ENCODE assay signal across 8 cellular contexts in the genomic region with DNA sequence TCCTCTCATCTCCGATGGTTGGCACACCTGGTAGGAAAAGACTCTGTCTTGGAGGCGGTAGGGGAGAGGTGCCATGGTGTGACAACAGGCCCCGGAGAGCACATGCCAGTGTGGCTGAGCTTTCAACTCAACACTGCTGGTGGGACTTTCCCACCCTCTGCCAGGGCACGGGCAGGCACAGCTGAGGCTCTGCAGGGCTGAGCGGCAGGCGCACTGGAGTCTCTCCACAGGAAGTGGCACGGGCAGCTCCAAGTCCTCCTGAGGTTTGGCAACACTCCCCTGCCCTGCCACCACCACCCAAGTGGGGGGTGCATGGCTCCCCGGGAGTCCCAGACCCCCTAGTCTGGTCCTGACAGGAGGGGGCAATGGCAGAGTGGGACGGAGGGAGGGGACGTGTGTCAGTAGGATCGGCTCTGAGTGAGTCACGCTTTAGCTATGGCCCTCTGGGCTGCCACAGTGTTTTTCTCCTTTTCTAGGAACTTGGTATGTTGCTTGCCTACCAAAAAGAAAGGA. TPM values are rescaled to one million over a fixed set of nuclear protein-coding genes. Genes with fewer than 3 reads are reported as not detected.
DNase-seq lines count a peak whose midpoint lies in the region; ATAC-seq and TF ChIP-seq lines count a peak whose summit lies in the region.

No MANE protein-coding gene starts in this region.

- H3K4me1 Mint-ChIP-seq in WTC11, result peaks cover 8% of the 10 kb centered on the region

- no peak overlapping the region for H3K4me3 Mint-ChIP-seq in WTC11

- intact Hi-C loops in aorta (cut with DNase I), result loop anchor here in 1 of 2 donors (5.0 kb wide), 1 partner anchor 37 kb away; a partner anchor contains a TSS

- peaks cover 0 to 2% of the 10 kb centered on the region in 2 donors for H3K4me1 ChIP-seq in aorta (ENCODE audit: control insufficient read depth in 1 of 2, insufficient read depth in 2 of 2, low read length in 2 of 2)

- H3K4me3 ChIP-seq in choroid plexus epithelial cell (ENCODE audit: low read depth, low read length) (no peak overlapping the region), aorta (ENCODE audit: low read length in 2 of 2) (no peak overlapping the region)

- ATAC-seq in WTC11, result no peak
- peak; percentile 90 for ATAC-seq in aorta (ENCODE audit: low FRiP score)
- ATAC-seq in HG02642 (IDR thresholded peaks at IDR 0.05; ENCODE audit: poor library complexity, unreplicated experiment), result no peak

- TF ChIP-seq CTCF in WTC11 (IDR thresholded peaks at IDR 0.05), result no peak
- no peak for TF ChIP-seq CTCF in choroid plexus epithelial cell (conservative IDR thresholded peaks at IDR 0.05; ENCODE audit: low read depth, low read length)

- peak; percentile 95 for DNase-seq in ELR (ENCODE audit: low read depth)
- no peak for DNase-seq in WTC11 (ENCODE audit: low spot score)
- peak; percentile 78 for DNase-seq in choroid plexus epithelial cell (ENCODE audit: low read depth)
- peak; percentile 93 for DNase-seq in myocyte (ENCODE audit: low read depth)
- peak; percentile 81 to 84 for DNase-seq in aorta
- DNase-seq in DMS153 treated with DMSO at 0.1 percent for 48 hours (lab: John Stamatoyannopoulos, UW; ENCODE audit: unreplicated experiment), result no peak
- no peak for DNase-seq in SKM-1 (lab: John Stamatoyannopoulos, UW; ENCODE audit: unreplicated experiment)

- POLR2A ChIA-PET in WTC11 (lab: Charles Lee), result no interaction called here

- H3K36me3 ChIP-seq in aorta (ENCODE audit: control insufficient read depth in 1 of 2, insufficient read depth in 2 of 2, low read length in 1 of 2), result peaks cover 0 to 3% of the 10 kb centered on the region in 2 donors

- no peaks in the 10 kb centered on the region for H3K9me3 Mint-ChIP-seq in WTC11

- H3K27me3 ChIP-seq in aorta (ENCODE audit: control insufficient read depth in 1 of 2, insufficient read depth in 2 of 2, low read length in 1 of 2), result no peaks in the 10 kb centered on the region

- H3K27me3 Mint-ChIP-seq in WTC11 (ENCODE audit: low read depth), result no peaks in the 10 kb centered on the region

- CTCF ChIA-PET in WTC11 (lab: Charles Lee), result interaction anchor here (1.2 to 7.0 kb wide), 4 partner anchors 9 to 69 kb away, joined by 3 to 72 read pairs (median 20); no protein-coding TSS in a partner anchor

- peaks cover 31% of the 10 kb centered on the region for H3K36me3 Mint-ChIP-seq in WTC11

- peak overlapping the region; percentile 64 to 92 for H3K27ac ChIP-seq in aorta (ENCODE audit: low read depth in 1 of 2, low read length in 2 of 2)

- 1 to 3% methylated on average over 12 of the region's 12 CpGs for WGBS in aorta, 2 donors

- H3K27ac Mint-ChIP-seq in WTC11, result peak overlapping the region; percentile 30; the same call in 1 of the 2 replicates

- H3K9me3 ChIP-seq in aorta (ENCODE audit: control insufficient read depth, low read length), result no peaks in the 10 kb centered on the region

TF ChIP-seq in WTC11, 78 proteins besides CTCF, POLR2A, EP300 and RAD21 (continues in another document):
- no peak for TF ChIP-seq ZBTB21 (CRISPR knock-in tag; IDR thresholded peaks at IDR 0.05; ENCODE audit: borderline replicate concordance)
- TF ChIP-seq ATF1 (CRISPR knock-in tag; IDR thresholded peaks at IDR 0.05), result no peak
- TF ChIP-seq, protein P1, sequence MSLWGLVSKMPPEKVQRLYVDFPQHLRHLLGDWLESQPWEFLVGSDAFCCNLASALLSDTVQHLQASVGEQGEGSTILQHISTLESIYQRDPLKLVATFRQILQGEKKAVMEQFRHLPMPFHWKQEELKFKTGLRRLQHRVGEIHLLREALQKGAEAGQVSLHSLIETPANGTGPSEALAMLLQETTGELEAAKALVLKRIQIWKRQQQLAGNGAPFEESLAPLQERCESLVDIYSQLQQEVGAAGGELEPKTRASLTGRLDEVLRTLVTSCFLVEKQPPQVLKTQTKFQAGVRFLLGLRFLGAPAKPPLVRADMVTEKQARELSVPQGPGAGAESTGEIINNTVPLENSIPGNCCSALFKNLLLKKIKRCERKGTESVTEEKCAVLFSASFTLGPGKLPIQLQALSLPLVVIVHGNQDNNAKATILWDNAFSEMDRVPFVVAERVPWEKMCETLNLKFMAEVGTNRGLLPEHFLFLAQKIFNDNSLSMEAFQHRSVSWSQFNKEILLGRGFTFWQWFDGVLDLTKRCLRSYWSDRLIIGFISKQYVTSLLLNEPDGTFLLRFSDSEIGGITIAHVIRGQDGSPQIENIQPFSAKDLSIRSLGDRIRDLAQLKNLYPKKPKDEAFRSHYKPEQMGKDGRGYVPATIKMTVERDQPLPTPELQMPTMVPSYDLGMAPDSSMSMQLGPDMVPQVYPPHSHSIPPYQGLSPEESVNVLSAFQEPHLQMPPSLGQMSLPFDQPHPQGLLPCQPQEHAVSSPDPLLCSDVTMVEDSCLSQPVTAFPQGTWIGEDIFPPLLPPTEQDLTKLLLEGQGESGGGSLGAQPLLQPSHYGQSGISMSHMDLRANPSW (CRISPR knock-in tag; conservative IDR thresholded peaks at IDR 0.05; ENCODE audit: low read depth), result no peak
- no peak for TF ChIP-seq SP1 (CRISPR knock-in tag; conservative IDR thresholded peaks at IDR 0.05)
- TF ChIP-seq, protein P2, sequence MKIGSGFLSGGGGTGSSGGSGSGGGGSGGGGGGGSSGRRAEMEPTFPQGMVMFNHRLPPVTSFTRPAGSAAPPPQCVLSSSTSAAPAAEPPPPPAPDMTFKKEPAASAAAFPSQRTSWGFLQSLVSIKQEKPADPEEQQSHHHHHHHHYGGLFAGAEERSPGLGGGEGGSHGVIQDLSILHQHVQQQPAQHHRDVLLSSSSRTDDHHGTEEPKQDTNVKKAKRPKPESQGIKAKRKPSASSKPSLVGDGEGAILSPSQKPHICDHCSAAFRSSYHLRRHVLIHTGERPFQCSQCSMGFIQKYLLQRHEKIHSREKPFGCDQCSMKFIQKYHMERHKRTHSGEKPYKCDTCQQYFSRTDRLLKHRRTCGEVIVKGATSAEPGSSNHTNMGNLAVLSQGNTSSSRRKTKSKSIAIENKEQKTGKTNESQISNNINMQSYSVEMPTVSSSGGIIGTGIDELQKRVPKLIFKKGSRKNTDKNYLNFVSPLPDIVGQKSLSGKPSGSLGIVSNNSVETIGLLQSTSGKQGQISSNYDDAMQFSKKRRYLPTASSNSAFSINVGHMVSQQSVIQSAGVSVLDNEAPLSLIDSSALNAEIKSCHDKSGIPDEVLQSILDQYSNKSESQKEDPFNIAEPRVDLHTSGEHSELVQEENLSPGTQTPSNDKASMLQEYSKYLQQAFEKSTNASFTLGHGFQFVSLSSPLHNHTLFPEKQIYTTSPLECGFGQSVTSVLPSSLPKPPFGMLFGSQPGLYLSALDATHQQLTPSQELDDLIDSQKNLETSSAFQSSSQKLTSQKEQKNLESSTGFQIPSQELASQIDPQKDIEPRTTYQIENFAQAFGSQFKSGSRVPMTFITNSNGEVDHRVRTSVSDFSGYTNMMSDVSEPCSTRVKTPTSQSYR (CRISPR knock-in tag; IDR thresholded peaks at IDR 0.05), result no peak
- TF ChIP-seq, protein P3, sequence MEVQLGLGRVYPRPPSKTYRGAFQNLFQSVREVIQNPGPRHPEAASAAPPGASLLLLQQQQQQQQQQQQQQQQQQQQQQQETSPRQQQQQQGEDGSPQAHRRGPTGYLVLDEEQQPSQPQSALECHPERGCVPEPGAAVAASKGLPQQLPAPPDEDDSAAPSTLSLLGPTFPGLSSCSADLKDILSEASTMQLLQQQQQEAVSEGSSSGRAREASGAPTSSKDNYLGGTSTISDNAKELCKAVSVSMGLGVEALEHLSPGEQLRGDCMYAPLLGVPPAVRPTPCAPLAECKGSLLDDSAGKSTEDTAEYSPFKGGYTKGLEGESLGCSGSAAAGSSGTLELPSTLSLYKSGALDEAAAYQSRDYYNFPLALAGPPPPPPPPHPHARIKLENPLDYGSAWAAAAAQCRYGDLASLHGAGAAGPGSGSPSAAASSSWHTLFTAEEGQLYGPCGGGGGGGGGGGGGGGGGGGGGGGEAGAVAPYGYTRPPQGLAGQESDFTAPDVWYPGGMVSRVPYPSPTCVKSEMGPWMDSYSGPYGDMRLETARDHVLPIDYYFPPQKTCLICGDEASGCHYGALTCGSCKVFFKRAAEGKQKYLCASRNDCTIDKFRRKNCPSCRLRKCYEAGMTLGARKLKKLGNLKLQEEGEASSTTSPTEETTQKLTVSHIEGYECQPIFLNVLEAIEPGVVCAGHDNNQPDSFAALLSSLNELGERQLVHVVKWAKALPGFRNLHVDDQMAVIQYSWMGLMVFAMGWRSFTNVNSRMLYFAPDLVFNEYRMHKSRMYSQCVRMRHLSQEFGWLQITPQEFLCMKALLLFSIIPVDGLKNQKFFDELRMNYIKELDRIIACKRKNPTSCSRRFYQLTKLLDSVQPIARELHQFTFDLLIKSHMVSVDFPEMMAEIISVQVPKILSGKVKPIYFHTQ (CRISPR knock-in tag; IDR thresholded peaks at IDR 0.05), result no peak
- TF ChIP-seq, protein P4, sequence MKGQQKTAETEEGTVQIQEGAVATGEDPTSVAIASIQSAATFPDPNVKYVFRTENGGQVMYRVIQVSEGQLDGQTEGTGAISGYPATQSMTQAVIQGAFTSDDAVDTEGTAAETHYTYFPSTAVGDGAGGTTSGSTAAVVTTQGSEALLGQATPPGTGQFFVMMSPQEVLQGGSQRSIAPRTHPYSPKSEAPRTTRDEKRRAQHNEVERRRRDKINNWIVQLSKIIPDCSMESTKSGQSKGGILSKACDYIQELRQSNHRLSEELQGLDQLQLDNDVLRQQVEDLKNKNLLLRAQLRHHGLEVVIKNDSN (CRISPR knock-in tag; IDR thresholded peaks at IDR 0.05), result no peak
- TF ChIP-seq, protein P5, sequence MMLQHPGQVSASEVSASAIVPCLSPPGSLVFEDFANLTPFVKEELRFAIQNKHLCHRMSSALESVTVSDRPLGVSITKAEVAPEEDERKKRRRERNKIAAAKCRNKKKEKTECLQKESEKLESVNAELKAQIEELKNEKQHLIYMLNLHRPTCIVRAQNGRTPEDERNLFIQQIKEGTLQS (CRISPR knock-in tag; conservative IDR thresholded peaks at IDR 0.05), result no peak
- no peak for TF ChIP-seq NR1H2 (CRISPR knock-in tag; IDR thresholded peaks at IDR 0.05)
- TF ChIP-seq NFATC4 (CRISPR knock-in tag; IDR thresholded peaks at IDR 0.05), result no peak

RNA-seq across cellular contexts. Expression of a gene that starts 27.3 kb away (rescaled TPM):
- total RNA-seq in WTC11 (2021) (32.0 to 45.2 TPM (median 41.5 TPM) in 3 replicates), myocyte (26.4 and 42.0 TPM in 2 replicates), aorta (10 to 100 TPM; 44.7 to 58.3 TPM)
- polyA plus RNA-seq in myocyte (2012), result 33.7 TPM
- polyA plus RNA-seq in aorta, result 100 to 1,000 TPM in 1 of 2 donors, 10 to 100 TPM in 1; 38.2 to 165 TPM

RNA-seq across cellular contexts. Expression of a gene that starts 35.0 kb away (rescaled TPM):
- total RNA-seq in WTC11 (2021) (17.8 to 24.7 TPM (median 20.4 TPM) in 3 replicates), myocyte (18.1 and 18.2 TPM in 2 replicates), aorta (10 to 100 TPM; 63.9 to 95.7 TPM)
- 31.6 TPM for polyA plus RNA-seq in myocyte (2012)
- polyA plus RNA-seq in aorta, result 10 to 100 TPM; 33.2 to 35.4 TPM

RNA-seq across cellular contexts. Expression of a gene that starts 44.5 kb away (rescaled TPM):
- 22.1 to 29.3 TPM (median 26.9 TPM) in 3 replicates for total RNA-seq in WTC11 (2021)
- total RNA-seq in myocyte, result 1.2 and 1.7 TPM in 2 replicates
- 7.7 TPM for polyA plus RNA-seq in myocyte (2012)
- 1 to 10 TPM; 4.1 to 6.9 TPM for total RNA-seq in aorta
- 1 to 10 TPM; 2.4 to 5.1 TPM for polyA plus RNA-seq in aorta

RNA-seq across cellular contexts. Expression of a gene that starts 47.0 kb away (rescaled TPM):
- 49.1 to 56.3 TPM (median 49.3 TPM) in 3 replicates for total RNA-seq in WTC11 (2021)
- total RNA-seq in myocyte, result 6.2 and 12.3 TPM in 2 replicates
- polyA plus RNA-seq in myocyte (2012), result 95.3 TPM
- total RNA-seq in aorta, result 10 to 100 TPM; 30.1 TPM
- 10 to 100 TPM; 39.6 to 57.7 TPM for polyA plus RNA-seq in aorta

Comparison
In these comparisons a context has a peak if more than half of its experiments do, and no peak if none do; other contexts are left out.
1. DNase-seq: peak in ELR (single experiment), choroid plexus epithelial cell (single experiment), myocyte (single experiment) and aorta (2 of 2); none in WTC11 (single experiment), DMS153 treated with DMSO at 0.1 percent for 48 hours (single experiment) and SKM-1 (single experiment).